8 cellular contexts compared by ENCODE assay signal in the genomic region with DNA sequence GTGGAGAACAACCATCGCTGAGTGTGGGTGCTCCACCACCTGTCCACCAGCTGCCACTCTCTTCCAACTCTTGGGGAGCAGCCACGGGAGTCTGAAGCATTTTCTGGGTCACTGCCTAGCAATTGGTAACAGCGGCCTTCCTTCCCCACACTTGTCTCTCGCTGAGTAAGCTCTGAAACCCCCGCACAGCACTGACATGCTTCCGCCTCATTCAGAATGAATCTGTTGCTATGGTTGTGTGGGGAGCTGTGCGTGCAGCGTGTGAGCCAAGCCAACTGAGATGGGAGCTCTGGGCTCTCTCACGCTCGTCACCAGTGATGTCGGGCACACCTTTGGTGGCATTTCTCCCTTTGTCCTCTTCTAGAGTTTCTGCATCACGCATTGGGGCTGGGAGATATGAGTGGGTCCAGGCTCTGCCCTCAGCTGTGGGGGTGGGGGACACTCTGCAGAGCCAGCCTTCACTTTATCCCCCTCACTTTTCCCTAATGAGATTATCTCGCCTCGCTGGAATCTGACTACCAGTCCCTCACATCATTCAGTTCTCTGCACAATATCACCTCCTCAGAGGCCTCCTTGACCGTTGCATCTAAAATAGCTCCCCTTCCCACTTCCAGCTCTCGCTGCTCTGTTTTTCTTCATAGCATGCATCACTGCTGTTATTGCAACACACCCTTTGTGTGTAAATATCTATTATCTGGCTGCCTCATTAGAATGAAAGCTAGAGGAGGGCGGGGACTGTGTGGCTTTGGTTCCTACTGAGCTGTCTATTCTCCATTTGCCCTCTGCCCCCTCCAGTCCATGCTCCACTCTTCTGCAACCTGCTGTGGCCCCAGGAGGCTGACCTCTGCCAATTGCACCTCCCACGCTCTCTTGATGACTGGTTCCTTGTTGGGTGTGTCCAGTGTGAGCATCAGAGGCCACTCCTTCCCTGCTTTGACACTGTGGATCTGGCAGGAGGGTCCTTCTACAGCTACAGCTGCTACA.
DNase-seq lines count a peak whose midpoint lies in the region; ATAC-seq, FAIRE-seq and TF ChIP-seq lines count a peak whose summit lies in the region.

No MANE protein-coding gene starts in this region.

- H4K8ac ChIP-seq in H1 (ENCODE audit: extremely low read depth, insufficient read depth, low read length) = no peak overlapping the region

- no peak overlapping the region for H2BK12ac ChIP-seq in H1 (ENCODE audit: low read depth, low read length)

- POLR2A ChIA-PET in H1 (lab: Charles Lee; ENCODE audit: partially characterized antibody) = no interaction called here

- peak; percentile 88 for DNase-seq in DMS79 treated with DMSO at 0.1 percent for 48 hours (lab: John Stamatoyannopoulos, UW)
- DNase-seq in NCI-H1092 (lab: John Stamatoyannopoulos, UW) = peak; percentile 67
- DNase-seq in H1 (ENCODE audit: low read depth in 1 of 2, low spot score in 2 of 2) = no peak
- no peak for DNase-seq in coronary artery (ENCODE audit: low spot score)
- no peak for DNase-seq in spleen
- DNase-seq in MM.1S = no peak
- DNase-seq in RKO (ENCODE audit: low spot score) = no peak

- H3K23me2 ChIP-seq in H1 (ENCODE audit: low read depth, low read length) = no peaks in the 10 kb centered on the region; the same call in 1 of the 2 replicates

- no peak for FAIRE-seq in H1 (lab: Jason Lieb, UNC)

- TF ChIP-seq EP300 in H1 (IDR thresholded peaks at IDR 0.05; ENCODE audit: borderline replicate concordance in 1 of 2, low read depth in 2 of 2, low read length in 2 of 2) = no peak

- no peak overlapping the region for H2BK20ac ChIP-seq in H1 (ENCODE audit: low read length)

- H3K4me1 ChIP-seq in H1 (replicated peaks in 1 of 4; ENCODE audit: control insufficient read depth in 3 of 4, insufficient read depth in 4 of 4, low read length in 3 of 4) (peaks cover 0 to 9% (median 3%) of the 10 kb centered on the region in 4 experiments; a peak in 4 of 7 replicates), spleen (no peaks in the 10 kb centered on the region), MM.1S (ENCODE audit: low read length) (no peaks in the 10 kb centered on the region)

- H2AFZ ChIP-seq in H1 (ENCODE audit: low read length) (no peak overlapping the region), MM.1S (ENCODE audit: low read length) (no peak overlapping the region)

- intact Hi-C loops in spleen (cut with DNase I; ENCODE audit: low total_unique reads) = no loop called here

- no peaks in the 10 kb centered on the region for H3F3A ChIP-seq in MM.1S (ENCODE audit: insufficient read depth, low read length)

- H3K9me3 ChIP-seq in H1 (ENCODE audit: insufficient read depth in 2 of 2, low read depth in 1 of 2, low read length in 1 of 2) = no peaks in the 10 kb centered on the region
- H3K9me3 ChIP-seq in spleen = no peaks in the 10 kb centered on the region
- no peaks in the 10 kb centered on the region for H3K9me3 ChIP-seq in MM.1S (replicated peaks; ENCODE audit: insufficient read depth, low read length)

- peaks cover 0 to 1% of the 10 kb centered on the region in 2 experiments for H4K20me1 ChIP-seq in H1 (replicated peaks in 1 of 2; ENCODE audit: control insufficient read depth in 1 of 2, insufficient read depth in 2 of 2, low read length in 2 of 2)
- no peaks in the 10 kb centered on the region for H4K20me1 ChIP-seq in MM.1S (ENCODE audit: insufficient read depth, low read length)

- H3K36me3 ChIP-seq in H1 (ENCODE audit: control insufficient read depth in 2 of 4, insufficient read depth in 4 of 4, low read length in 3 of 4) = no peaks in the 10 kb centered on the region; a peak in 2 of 8 replicates
- no peaks in the 10 kb centered on the region for H3K36me3 ChIP-seq in spleen
- no peaks in the 10 kb centered on the region for H3K36me3 ChIP-seq in MM.1S (replicated peaks; ENCODE audit: insufficient read depth, low read length)

- peaks cover 0 to 6% (median 0%) of the 10 kb centered on the region in 4 experiments; a peak in 1 of 7 replicates for H3K27me3 ChIP-seq in H1 (replicated peaks in 1 of 4; ENCODE audit: control insufficient read depth in 3 of 4, extremely low read depth in 1 of 4, insufficient read depth in 3 of 4, low read length in 3 of 4)
- peaks cover 0 to 36% (median 0%) of the 10 kb centered on the region in 7 donors for H3K27me3 ChIP-seq in spleen (replicated peaks in 1 of 7)
- H3K27me3 ChIP-seq in MM.1S (replicated peaks; ENCODE audit: insufficient read depth, low read length) = no peaks in the 10 kb centered on the region

- H4K91ac ChIP-seq in H1 (replicated peaks; ENCODE audit: insufficient read length, low read length) = no peak overlapping the region

- no peak overlapping the region for H3K4ac ChIP-seq in H1 (replicated peaks; ENCODE audit: insufficient read length, low read depth, low read length)

- H2AK5ac ChIP-seq in H1 (ENCODE audit: low read depth, low read length) = no peak overlapping the region

- TF ChIP-seq CTCF in H1 (IDR thresholded peaks at IDR 0.05; ENCODE audit: control extremely low read depth in 1 of 3, insufficient read depth in 1 of 3, low read depth in 1 of 3, low read length in 3 of 3) = no peak
- TF ChIP-seq CTCF in coronary artery (IDR thresholded peaks at IDR 0.05) = no peak
- no peak for TF ChIP-seq CTCF in spleen (IDR thresholded peaks at IDR 0.05 in 8 of 11, conservative IDR thresholded peaks at IDR 0.05 in 3 of 11)
- no peak for TF ChIP-seq CTCF in MM.1S (IDR thresholded peaks at IDR 0.05; ENCODE audit: low read length)

- H3K14ac ChIP-seq in H1 (ENCODE audit: insufficient read length) = no peak overlapping the region

- no peak overlapping the region for H3K4me3 ChIP-seq in H1 (ENCODE audit: extremely low read depth in 1 of 4, insufficient read depth in 2 of 4, low read depth in 3 of 4, low read length in 4 of 4)
- no peak overlapping the region for H3K4me3 ChIP-seq in coronary artery
- H3K4me3 ChIP-seq in spleen = no peak overlapping the region
- H3K4me3 ChIP-seq in MM.1S (ENCODE audit: low read length) = no peak overlapping the region

- H2BK5ac ChIP-seq in H1 (ENCODE audit: low read depth, low read length) = no peak overlapping the region

- no peak overlapping the region for H2BK15ac ChIP-seq in H1 (ENCODE audit: low read length)

- TF ChIP-seq POLR2A in H1 (IDR thresholded peaks at IDR 0.05; ENCODE audit: control extremely low read depth in 1 of 2, low read depth in 2 of 2, low read length in 2 of 2) (no peak), spleen (IDR thresholded peaks at IDR 0.05) (no peak)

- H3K79me2 ChIP-seq in H1 (ENCODE audit: control insufficient read depth in 1 of 2, insufficient read depth in 2 of 2, low read length in 2 of 2) (no peaks in the 10 kb centered on the region), MM.1S (ENCODE audit: low read length) (no peaks in the 10 kb centered on the region)

- no peak overlapping the region for H4K5ac ChIP-seq in H1 (ENCODE audit: insufficient read length, low read depth, low read length)

- no peak overlapping the region for H3K56ac ChIP-seq in H1 (replicated peaks; ENCODE audit: insufficient read length, low read depth, low read length)

- no peak overlapping the region for H3K23ac ChIP-seq in H1 (ENCODE audit: insufficient read length)

- H3K79me1 ChIP-seq in H1 (ENCODE audit: low read depth, low read length) = no peaks in the 10 kb centered on the region

- 0 out of 2 replicates have a peak overlapping the region, but pooled peaks have one; percentile 4 for H3K18ac ChIP-seq in H1 (ENCODE audit: extremely low read depth, low read length)

- H3K4me2 ChIP-seq in H1 (ENCODE audit: insufficient read depth in 1 of 2, low read depth in 2 of 2, low read length in 2 of 2) (no peak overlapping the region), MM.1S (ENCODE audit: low read depth, low read length) (no peak overlapping the region)

- 84% methylated on average over 18 of the region's 18 CpGs; no CpG with 5 or more reads in 1 of the 2 experiments for WGBS in H1 (ENCODE audit: extremely low coverage in 1 of 2, insufficient coverage in 1 of 2, insufficient read length in 1 of 2, insufficient replicate concordance in 2 of 2, low coverage in 1 of 2, low lambda C conversion rate in 2 of 2, missing lambda C conversion rate in 1 of 2), 2 experiments
- WGBS in spleen, 5 donors = 59 to 75% (median 66%) methylated on average over 18 of the region's 18 CpGs

- CTCF ChIA-PET in H1 (lab: Charles Lee; ENCODE audit: partially characterized antibody) = interaction anchor here (0.5 to 10.8 kb wide), 19 partner anchors 8 to 568 kb away, joined by 3 to 90 read pairs (median 4); no protein-coding TSS in a partner anchor

- H3K9ac ChIP-seq in H1 (replicated peaks in 1 of 4; ENCODE audit: extremely low read depth in 1 of 4, low read depth in 3 of 4, low read length in 3 of 4) (no peak overlapping the region), MM.1S (ENCODE audit: low read length) (no peak overlapping the region)

- H3K27ac ChIP-seq in H1 (ENCODE audit: low read depth, low read length) (no peak overlapping the region), coronary artery (no peak overlapping the region), spleen (no peak overlapping the region), MM.1S (ENCODE audit: low read length) (no peak overlapping the region)

- TF ChIP-seq RAD21 in H1 (IDR thresholded peaks at IDR 0.05 in 1 of 2, conservative IDR thresholded peaks at IDR 0.05 in 1 of 2; ENCODE audit: low read depth in 2 of 2, low read length in 2 of 2) = no peak

- peak; percentile 58 for ATAC-seq in GM21423 (IDR thresholded peaks at IDR 0.05; ENCODE audit: unreplicated experiment)

- H2BK120ac ChIP-seq in H1 (replicated peaks; ENCODE audit: low read depth, low read length) = no peak overlapping the region

- no peaks in the 10 kb centered on the region for H3K9me2 ChIP-seq in MM.1S (replicated peaks; ENCODE audit: insufficient read depth, low read length)

Comparison
In these comparisons a context has a peak if more than half of its experiments do, and no peak if none do; other contexts are left out.
1. DNase-seq: peak in DMS79 treated with DMSO at 0.1 percent for 48 hours (single experiment) and NCI-H1092 (single experiment); none in H1 (0 of 2), coronary artery (single experiment), spleen (single experiment), MM.1S (single experiment) and RKO (single experiment).